ENCODE assay signal across 1 cellular context in genomic region chr9:130078547-130078946, GRCh38.
TF ChIP-seq lines count a peak whose summit lies in the region.

No MANE protein-coding gene starts in this region.

TF ChIP-seq in K562, 482 proteins besides CTCF, POLR2A, EP300 and RAD21:
- TF ChIP-seq PREB (CRISPR knock-in tag; IDR thresholded peaks at IDR 0.05), result no peak
- no peak for TF ChIP-seq SMAD1 (IDR thresholded peaks at IDR 0.05; ENCODE audit: low read depth, low read length, partially characterized antibody)
- no peak for TF ChIP-seq SETDB1 (IDR thresholded peaks at IDR 0.05; ENCODE audit: low read length)
- TF ChIP-seq UBTF (IDR thresholded peaks at IDR 0.05; ENCODE audit: borderline replicate concordance in 1 of 2, low read depth in 2 of 2, low read length in 2 of 2), result no peak
- no peak for TF ChIP-seq MBD1 (CRISPR knock-in tag; IDR thresholded peaks at IDR 0.05)
- TF ChIP-seq TCF3 (CRISPR knock-in tag; IDR thresholded peaks at IDR 0.05), result no peak
- no peak for TF ChIP-seq NFIC (IDR thresholded peaks at IDR 0.05)
- TF ChIP-seq ZNF347 (CRISPR knock-in tag; IDR thresholded peaks at IDR 0.05; ENCODE audit: low read depth), result no peak
- no peak for TF ChIP-seq PHTF2 (CRISPR knock-in tag; IDR thresholded peaks at IDR 0.05)
- no peak for TF ChIP-seq NCOA1 (IDR thresholded peaks at IDR 0.05; ENCODE audit: low read depth)
- TF ChIP-seq MAZ (CRISPR knock-in tag; conservative IDR thresholded peaks at IDR 0.05 in 1 of 2, IDR thresholded peaks at IDR 0.05 in 1 of 2), result no peak
- no peak for TF ChIP-seq CHD1 (IDR thresholded peaks at IDR 0.05; ENCODE audit: low read length)
- TF ChIP-seq CREBBP (IDR thresholded peaks at IDR 0.05; ENCODE audit: low read depth, low read length), result no peak
- TF ChIP-seq TSC22D4 (tag; IDR thresholded peaks at IDR 0.05), result no peak
- no peak for TF ChIP-seq SMAD2 (IDR thresholded peaks at IDR 0.05; ENCODE audit: low read depth, low read length)
- TF ChIP-seq ZNF316 (IDR thresholded peaks at IDR 0.05), result no peak
- no peak for TF ChIP-seq ARID2 (IDR thresholded peaks at IDR 0.05)
- TF ChIP-seq POU5F1 (IDR thresholded peaks at IDR 0.05; ENCODE audit: borderline replicate concordance, low read depth, low read length, partially characterized antibody), result no peak
